ENCODE assay signal across 1 cellular context in genomic region chr9:81980568-81980967, GRCh38.
TF ChIP-seq lines count a peak whose summit lies in the region.

No MANE protein-coding gene starts in this region.

TF ChIP-seq in IMR-90, 13 proteins besides CTCF, POLR2A, EP300 and RAD21 (continued from another document):
- TF ChIP-seq ELK1 (IDR thresholded peaks at IDR 0.05; ENCODE audit: borderline replicate concordance, low read depth, low read length), result no peak
- no peak for TF ChIP-seq USF2 (IDR thresholded peaks at IDR 0.05; ENCODE audit: low read depth, low read length)
